ENCODE assay signal across 27 cellular contexts in genomic region chr11:32931605-32932004, GRCh38.
"Had no signal": no experiment of that assay in that cellular context is flagged by ENCODE, and none has a peak within 500 bp of the region (broad histone marks: within the 10 kb centered on the region; RNA-seq: fewer than 3 reads in every experiment).

No MANE protein-coding gene starts in this region.

- H3K27ac Mint-ChIP-seq: activated CD8-positive, alpha-beta memory T cell treated with anti-CD3 and anti-CD28 coated beads, Interleukin-2, amount 10 ng/mL, durations not matched to agents 7 days and 5 days; activated CD8-positive, alpha-beta T cell treated with anti-CD3 and anti-CD28 coated beads, Interleukin-2, amount 10 ng/mL, durations not matched to agents 7 days and 5 days; activated naive CD4-positive, alpha-beta T cell treated with anti-CD3 and anti-CD28 coated beads, Interleukin-2, amount 50 U/mL, for 72 hours; endodermal cell; mesothelial cell of epicardium; naive B cell; WTC11 had no signal

- H3K4me3 Mint-ChIP-seq: activated CD8-positive, alpha-beta memory T cell treated with anti-CD3 and anti-CD28 coated beads, Interleukin-2, amount 10 ng/mL, durations not matched to agents 7 days and 5 days; activated CD8-positive, alpha-beta T cell treated with anti-CD3 and anti-CD28 coated beads, Interleukin-2, amount 10 ng/mL, durations not matched to agents 7 days and 5 days; brain; endodermal cell; mesothelial cell of epicardium; naive B cell; neural crest cell; WTC11 had no signal

- FAIRE-seq: kidney, urothelium cell line had no signal

- H3K27me3 Mint-ChIP-seq: activated CD8-positive, alpha-beta memory T cell treated with anti-CD3 and anti-CD28 coated beads, Interleukin-2, amount 10 ng/mL, durations not matched to agents 7 days and 5 days; brain; naive B cell had no signal

- H3K4me2 ChIP-seq: hepatocyte had no signal

- H3K9ac ChIP-seq: parathyroid adenoma had no signal

- H3K9me3 ChIP-seq: esophagus squamous epithelium, gastrocnemius medialis, psoas muscle, right atrium auricular region, spleen, transverse colon had no signal

- H3K9me3 Mint-ChIP-seq: activated naive CD4-positive, alpha-beta T cell treated with anti-CD3 and anti-CD28 coated beads, Interleukin-2, amount 50 U/mL, for 72 hours; brain; endodermal cell; mesothelial cell of epicardium; naive B cell; neural crest cell had no signal

- H2AFZ ChIP-seq: hepatocyte, parathyroid adenoma had no signal

- H3K27me3 ChIP-seq: esophagus squamous epithelium, gastrocnemius medialis, hepatocyte, right atrium auricular region, spleen, transverse colon had no signal

- H3K27ac ChIP-seq: esophagus squamous epithelium, gastrocnemius medialis, hepatocyte, parathyroid adenoma, psoas muscle, right atrium auricular region, spleen, transverse colon had no signal

- H3K4me1 Mint-ChIP-seq: brain, endodermal cell had no signal

- H3K4me3 ChIP-seq: esophagus squamous epithelium, gastrocnemius medialis, hepatocyte, psoas muscle, right atrium auricular region, spleen, transverse colon had no signal

- H3K4me1 ChIP-seq: esophagus squamous epithelium, gastrocnemius medialis, psoas muscle, right atrium auricular region, spleen, transverse colon had no signal

- DNase-seq: activated CD8-positive, alpha-beta memory T cell treated with anti-CD3 and anti-CD28 coated beads, Interleukin-2, amount 10 ng/mL, durations not matched to agents 7 days and 5 days; activated CD8-positive, alpha-beta T cell treated with anti-CD3 and anti-CD28 coated beads, Interleukin-2, amount 10 ng/mL, durations not matched to agents 7 days and 5 days; activated naive CD4-positive, alpha-beta T cell; activated T-cell treated with anti-CD3 and anti-CD28 coated beads, Interleukin-2, amount 50 U/mL, for 48 hours; cortex of kidney; endodermal cell; esophagus squamous epithelium; gastrocnemius medialis; glutamatergic neuron; kidney; left colon; naive B cell; occipital lobe; psoas muscle; spleen; stimulated activated naive CD4-positive, alpha-beta T cell treated with Interleukin-2 at 50 U/mL for 16 hours; T-helper 2 cell; transverse colon had no signal
